Comparison of ENCODE assay signal across 1 cellular context in the genomic region with DNA sequence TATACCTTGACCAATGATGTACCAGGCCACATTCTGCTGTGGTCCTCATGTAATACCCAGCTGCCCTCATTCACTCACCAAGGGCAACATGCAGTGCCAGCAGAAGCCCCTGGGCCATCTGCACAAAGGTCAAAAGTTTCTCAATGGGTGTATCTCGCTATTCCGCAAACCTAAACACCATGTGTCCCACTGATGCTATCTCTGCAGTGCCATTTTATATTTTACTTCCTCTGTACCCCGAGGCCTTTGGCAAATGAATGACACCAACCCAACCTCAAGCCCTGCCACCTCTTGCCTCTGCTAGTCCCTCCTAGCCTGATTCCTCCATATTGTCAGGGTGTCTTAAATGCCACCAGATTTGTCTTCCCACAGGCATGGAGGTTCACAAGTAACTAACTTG.
TF ChIP-seq lines count a peak whose summit lies in the region.

No MANE protein-coding gene starts in this region.

TF ChIP-seq in K562, 482 proteins besides CTCF, POLR2A, EP300 and RAD21:
- no peak for TF ChIP-seq CBX3 (IDR thresholded peaks at IDR 0.05; ENCODE audit: borderline replicate concordance in 1 of 2, low read length in 2 of 2)
- TF ChIP-seq SNIP1 (IDR thresholded peaks at IDR 0.05; ENCODE audit: low read depth), result no peak
- no peak for TF ChIP-seq JUNB (CRISPR knock-in tag; conservative IDR thresholded peaks at IDR 0.05)
- TF ChIP-seq, protein P1, sequence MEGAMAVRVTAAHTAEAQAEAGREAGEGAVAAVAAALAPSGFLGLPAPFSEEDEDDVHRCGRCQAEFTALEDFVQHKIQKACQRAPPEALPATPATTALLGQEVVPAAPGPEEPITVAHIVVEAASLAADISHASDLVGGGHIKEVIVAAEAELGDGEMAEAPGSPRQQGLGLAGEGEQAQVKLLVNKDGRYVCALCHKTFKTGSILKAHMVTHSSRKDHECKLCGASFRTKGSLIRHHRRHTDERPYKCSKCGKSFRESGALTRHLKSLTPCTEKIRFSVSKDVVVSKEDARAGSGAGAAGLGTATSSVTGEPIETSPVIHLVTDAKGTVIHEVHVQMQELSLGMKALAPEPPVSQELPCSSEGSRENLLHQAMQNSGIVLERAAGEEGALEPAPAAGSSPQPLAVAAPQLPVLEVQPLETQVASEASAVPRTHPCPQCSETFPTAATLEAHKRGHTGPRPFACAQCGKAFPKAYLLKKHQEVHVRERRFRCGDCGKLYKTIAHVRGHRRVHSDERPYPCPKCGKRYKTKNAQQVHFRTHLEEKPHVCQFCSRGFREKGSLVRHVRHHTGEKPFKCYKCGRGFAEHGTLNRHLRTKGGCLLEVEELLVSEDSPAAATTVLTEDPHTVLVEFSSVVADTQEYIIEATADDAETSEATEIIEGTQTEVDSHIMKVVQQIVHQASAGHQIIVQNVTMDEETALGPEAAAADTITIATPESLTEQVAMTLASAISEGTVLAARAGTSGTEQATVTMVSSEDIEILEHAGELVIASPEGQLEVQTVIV (CRISPR knock-in tag; IDR thresholded peaks at IDR 0.05; ENCODE audit: borderline replicate concordance), result no peak
- no peak for TF ChIP-seq ZFX (CRISPR knock-in tag; IDR thresholded peaks at IDR 0.05)
- peak; percentile 29; the same call in 1 of the 2 replicates for TF ChIP-seq POLR2AphosphoS5 (IDR thresholded peaks at IDR 0.05; ENCODE audit: control insufficient read depth, insufficient read depth, low read depth, low read length)
- TF ChIP-seq ZNF253 (CRISPR knock-in tag; conservative IDR thresholded peaks at IDR 0.05), result no peak
- 0 out of 2 replicates have a peak, but pooled peaks have one; percentile 32 for TF ChIP-seq SUPT5H (IDR thresholded peaks at IDR 0.05)
